24 cellular contexts compared by ENCODE assay signal in the genomic region with DNA sequence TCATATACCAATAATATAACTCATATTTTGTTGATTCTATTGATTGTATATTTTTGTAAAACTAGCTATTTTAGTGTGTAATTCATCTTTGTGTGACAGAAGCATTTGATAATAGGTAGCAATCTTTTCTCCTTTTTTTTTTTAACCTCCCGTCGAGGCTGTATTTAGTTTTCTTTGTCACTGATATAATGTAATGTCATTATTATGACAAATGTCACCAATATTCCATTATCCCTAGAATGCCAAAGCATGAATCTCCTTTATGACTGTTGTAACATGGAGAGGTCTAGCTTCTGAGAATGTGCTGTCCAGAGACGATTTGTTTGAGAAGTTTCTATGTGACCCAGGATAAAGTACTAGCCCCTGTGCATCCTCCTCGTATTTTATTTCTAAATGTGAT.
"Had no signal": no experiment of that assay in that cellular context is flagged by ENCODE, and none has a peak within 500 bp of the region (broad histone marks: within the 10 kb centered on the region; RNA-seq: fewer than 3 reads in every experiment).

No MANE protein-coding gene starts in this region.

- H3K4me3 ChIP-seq: stomach, suprapubic skin, testis, thoracic aorta, thyroid gland, tibial artery, tibial nerve, transverse colon, upper lobe of left lung, upper lobe of right lung, uterus, vagina had no signal

- H3K27me3 ChIP-seq: stomach, suprapubic skin, testis, thyroid gland, tibial artery, tibial nerve, transverse colon, upper lobe of left lung, upper lobe of right lung, uterus, vagina had no signal

- H3K27ac ChIP-seq: stomach, suprapubic skin, testis, thoracic aorta, thyroid gland, tibial artery, tibial nerve, transverse colon, upper lobe of left lung, upper lobe of right lung, uterus, vagina had no signal

- H3K9me3 ChIP-seq: stomach, suprapubic skin, testis, thoracic aorta, thyroid gland, tibial artery, tibial nerve, transverse colon, upper lobe of left lung, upper lobe of right lung, uterus, vagina had no signal

- H3K4me1 ChIP-seq: stomach, suprapubic skin, testis, thyroid gland, tibial artery, tibial nerve, transverse colon, upper lobe of left lung, upper lobe of right lung, uterus, vagina had no signal

- H3K36me3 ChIP-seq: stomach, suprapubic skin, thoracic aorta, thyroid gland, tibial artery, tibial nerve, transverse colon, upper lobe of left lung, upper lobe of right lung, uterus, vagina had no signal

- DNase-seq: stimulated activated CD4-positive, alpha-beta T cell treated with anti-CD3 and anti-CD28 coated beads, Interleukin-2, amount 100 ng/mL, for 48 hours; stimulated activated CD4-positive, alpha-beta T cell treated with anti-CD3 and anti-CD28 coated beads, Interleukin-4, amount 100 ng/mL, for 1 hour; stimulated activated CD4-positive, alpha-beta T cell treated with anti-CD3 and anti-CD28 coated beads, Interleukin-4, amount 100 ng/mL, for 24 hours; stimulated activated CD4-positive, alpha-beta T cell treated with anti-CD3 and anti-CD28 coated beads, Interleukin-4, amount 100 ng/mL, for 4 hours; stimulated activated CD8-positive, alpha-beta memory T cell treated with anti-CD3 and anti-CD28 coated beads, Interleukin-4, amount 100 ng/mL, for 48 hours; stimulated activated naive B cell treated with anti-CD40 and anti-IgM and Interleukin-4, amounts not matched to agents 10 μg/mL and 1 μg/mL and 100 μg/mL, for 72 hours; stimulated activated naive CD4-positive, alpha-beta T cell; stimulated activated naive CD4-positive, alpha-beta T cell treated with Interleukin-2 at 50 U/mL for 16 hours; stimulated activated naive CD8-positive, alpha-beta T cell treated with anti-CD3 and anti-CD28 coated beads, Interleukin-15, amount 100 ng/mL, for 72 hours; stimulated activated naive CD8-positive, alpha-beta T cell treated with anti-CD3 and anti-CD28 coated beads, Interleukin-15, Interleukin-2, amounts not matched to agents 100 U/mL and 50 U/mL, for 24 hours; stomach; substantia nigra; testis; thyroid gland; tibial artery; transverse colon; trophoblast cell; upper lobe of left lung; upper lobe of right lung; uterus had no signal
